In the genomic region with DNA sequence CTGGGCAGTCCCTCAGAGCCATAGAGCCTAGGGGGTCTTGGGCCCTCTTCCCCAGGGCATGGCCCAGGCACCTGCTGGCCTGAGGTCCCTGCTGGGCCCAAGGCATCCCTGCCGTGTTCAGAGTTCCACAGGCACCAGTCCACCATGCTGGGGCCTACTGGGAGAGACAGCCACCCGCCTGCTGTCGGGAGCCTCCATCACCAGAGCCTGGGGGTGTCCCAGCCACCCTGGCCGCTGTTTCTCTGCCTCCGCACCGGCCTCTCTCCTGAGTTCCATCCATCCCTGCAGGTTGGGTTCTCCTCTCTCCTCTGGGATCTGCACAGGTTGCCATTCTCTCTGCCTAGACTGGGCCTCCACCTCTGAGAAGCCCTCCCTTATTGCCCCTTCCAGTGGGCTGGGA, we compare ENCODE assay signal across 22 cellular contexts.
DNase-seq lines count a peak whose midpoint lies in the region; ATAC-seq and TF ChIP-seq lines count a peak whose summit lies in the region.
"Had no signal": no experiment of that assay in that cellular context is flagged by ENCODE, and none has a peak within 500 bp of the region (broad histone marks: within the 10 kb centered on the region; RNA-seq: fewer than 3 reads in every experiment).

No MANE protein-coding gene starts in this region.

- H3K27ac ChIP-seq in heart right ventricle = peak overlapping the region in 4 of 10 donors; percentile 1 to 83 (median 58)
- H3K27ac ChIP-seq in lung (ENCODE audit: low read depth in 1 of 2, low read length in 1 of 2) = no peak overlapping the region
- no peak overlapping the region for H3K27ac ChIP-seq in transverse colon
- no peak overlapping the region for H3K27ac ChIP-seq in left lung
- H3K27ac ChIP-seq: breast epithelium, epithelial cell of prostate had no signal

- no peak for TF ChIP-seq CTCF in heart right ventricle (IDR thresholded peaks at IDR 0.05)
- TF ChIP-seq CTCF in lung (IDR thresholded peaks at IDR 0.05; ENCODE audit: control extremely low read depth, extremely low read depth) = no peak
- no peak for TF ChIP-seq CTCF in transverse colon (IDR thresholded peaks at IDR 0.05)
- no peak for TF ChIP-seq CTCF in left lung (IDR thresholded peaks at IDR 0.05)

- WGBS in heart right ventricle, 2 donors = 89 to 93% methylated on average over 6 of the region's 6 CpGs
- WGBS in lung, 2 donors = 95 to 96% methylated on average over 6 of the region's 6 CpGs
- WGBS in transverse colon (ENCODE audit: low coverage in 1 of 2), 2 donors = 89% methylated on average over 6 of the region's 6 CpGs; no CpG with 5 or more reads in 1 of the 2 donors

- H3K27me3 Mint-ChIP-seq in activated CD4-positive, alpha-beta memory T cell treated with anti-CD3 and anti-CD28 coated beads for 36 hours = no peaks in the 10 kb centered on the region

- no peak for TF ChIP-seq POLR2A in transverse colon (IDR thresholded peaks at IDR 0.05)

- no peaks in the 10 kb centered on the region for H3K36me3 Mint-ChIP-seq in activated CD4-positive, alpha-beta memory T cell treated with anti-CD3 and anti-CD28 coated beads for 36 hours
- H3K36me3 Mint-ChIP-seq: CD8-positive, alpha-beta T cell had no signal

- no peaks in the 10 kb centered on the region for H3K9me3 ChIP-seq in heart right ventricle
- no peaks in the 10 kb centered on the region for H3K9me3 ChIP-seq in lung (ENCODE audit: control insufficient read depth in 2 of 2, insufficient read depth in 1 of 2, low read length in 1 of 2)
- H3K9me3 ChIP-seq in transverse colon = no peaks in the 10 kb centered on the region
- H3K9me3 ChIP-seq in left lung = no peaks in the 10 kb centered on the region
- H3K9me3 ChIP-seq: breast epithelium had no signal

- no peak for ATAC-seq in left cardiac atrium
- no peak for ATAC-seq in heart right ventricle
- no peak for ATAC-seq in lung (ENCODE audit: insufficient read depth, low FRiP score)
- ATAC-seq in left lung = no peak
- ATAC-seq: CD8-positive, alpha-beta T cell had no signal

- H3K27ac Mint-ChIP-seq in activated CD4-positive, alpha-beta memory T cell treated with anti-CD3 and anti-CD28 coated beads for 36 hours = no peak overlapping the region
- H3K27ac Mint-ChIP-seq: activated T-helper 1 cell treated with anti-CD3 and anti-CD28 coated beads, Interleukin-12 subunit alpha, Interleukin-12 subunit beta, Interleukin-2, Interleukin-4 antibody, amounts not matched to agents 30 ng/mL and 10 ng/mL and 1 ng/mL, durations not matched to agents 14 hours and 24 hours and 36 hours; CD8-positive, alpha-beta T cell had no signal

- H3K4me1 Mint-ChIP-seq in activated CD4-positive, alpha-beta memory T cell treated with anti-CD3 and anti-CD28 coated beads for 36 hours (ENCODE audit: low read depth) = no peaks in the 10 kb centered on the region

- TF ChIP-seq EP300 in transverse colon (IDR thresholded peaks at IDR 0.05; ENCODE audit: low read depth) = no peak

- H3K4me3 Mint-ChIP-seq in activated CD4-positive, alpha-beta memory T cell treated with anti-CD3 and anti-CD28 coated beads for 36 hours = no peak overlapping the region
- H3K4me3 Mint-ChIP-seq: activated T-helper 1 cell treated with anti-CD3 and anti-CD28 coated beads, Interleukin-12 subunit alpha, Interleukin-12 subunit beta, Interleukin-2, Interleukin-4 antibody, amounts not matched to agents 30 ng/mL and 10 ng/mL and 1 ng/mL, durations not matched to agents 14 hours and 24 hours and 36 hours; CD8-positive, alpha-beta T cell had no signal

- POLR2A ChIA-PET in activated CD4-positive, alpha-beta memory T cell treated with anti-CD3 and anti-CD28 coated beads for 36 hours (lab: Charles Lee) = no interaction called here

- in situ Hi-C loops in transverse colon (cut with MboI; ENCODE audit: low pct_ligation_motif_present in 1 of 4, low pct_unique_long_range_greater_than_20kb in 1 of 4, low sequenced_read_pairs in 3 of 4) = no loop called here

- intact Hi-C loops in left cardiac atrium (cut with DNase I) (no loop called here), heart right ventricle (cut with DNase I) (loop anchor here in 3 of 10 donors (2.0 to 5.0 kb wide), 4 partner anchors 51 to 71 kb away; a partner anchor contains a TSS), transverse colon (cut with DNase I; ENCODE audit: low total_unique reads) (no loop called here), left lung (cut with DNase I) (no loop called here)
- intact Hi-C loops in activated CD4-positive, alpha-beta memory T cell treated with anti-CD3 and anti-CD28 coated beads for 36 hours (cut with micrococcal nuclease) = no loop called here

- H3K36me3 ChIP-seq in heart right ventricle (no peaks in the 10 kb centered on the region), lung (ENCODE audit: control insufficient read depth in 2 of 2, insufficient read depth in 2 of 2, low read length in 2 of 2) (no peaks in the 10 kb centered on the region), transverse colon (no peaks in the 10 kb centered on the region), left lung (no peaks in the 10 kb centered on the region)
- H3K36me3 ChIP-seq: breast epithelium had no signal

- CTCF ChIA-PET in activated CD4-positive, alpha-beta memory T cell treated with anti-CD3 and anti-CD28 coated beads for 36 hours (lab: Charles Lee) = no interaction called here

- H3K9me3 Mint-ChIP-seq in activated CD4-positive, alpha-beta memory T cell treated with anti-CD3 and anti-CD28 coated beads for 36 hours = no peaks in the 10 kb centered on the region
- H3K9me3 Mint-ChIP-seq: activated T-helper 1 cell treated with anti-CD3 and anti-CD28 coated beads, Interleukin-12 subunit alpha, Interleukin-12 subunit beta, Interleukin-2, Interleukin-4 antibody, amounts not matched to agents 30 ng/mL and 10 ng/mL and 1 ng/mL, durations not matched to agents 14 hours and 24 hours and 36 hours; CD8-positive, alpha-beta T cell had no signal

- no peaks in the 10 kb centered on the region for H3K27me3 ChIP-seq in heart right ventricle
- no peaks in the 10 kb centered on the region for H3K27me3 ChIP-seq in lung (ENCODE audit: control insufficient read depth, insufficient read depth)
- no peaks in the 10 kb centered on the region for H3K27me3 ChIP-seq in transverse colon
- no peaks in the 10 kb centered on the region for H3K27me3 ChIP-seq in left lung
- H3K27me3 ChIP-seq: breast epithelium had no signal

- peak; percentile 10 for DNase-seq in left cardiac atrium
- no peak for DNase-seq in heart right ventricle
- peak; percentile 5 for DNase-seq in activated CD4-positive, alpha-beta memory T cell treated with anti-CD3 and anti-CD28 coated beads for 36 hours
- DNase-seq in lung (ENCODE audit: low spot score) = peak; percentile 20
- peak; percentile 3 for DNase-seq in transverse colon
- no peak for DNase-seq in SIG-M5 (lab: John Stamatoyannopoulos, UW)
- no peak for DNase-seq in left lung
- DNase-seq in RPMI8226 = no peak
- DNase-seq: dermis blood vessel endothelial cell; DMS79; foreskin fibroblast; hippocampal formation; KG1; mesendoderm; NCI-H2029 treated with DMSO at 0.1 percent for 48 hours; NCI-H446 treated with DMSO at 0.1 percent for 48 hours; retina; stimulated activated naive CD4-positive, alpha-beta T cell had no signal

- H3K4me3 ChIP-seq in heart right ventricle (no peak overlapping the region), lung (no peak overlapping the region), transverse colon (no peak overlapping the region), left lung (no peak overlapping the region)
- H3K4me3 ChIP-seq: breast epithelium had no signal

- H3K4me1 ChIP-seq in heart right ventricle (peaks cover 12 to 73% (median 58%) of the 10 kb centered on the region in 9 donors), lung (ENCODE audit: control insufficient read depth in 2 of 2, insufficient read depth in 2 of 2, low read length in 2 of 2) (peaks cover 0 to 14% of the 10 kb centered on the region in 2 donors), transverse colon (no peaks in the 10 kb centered on the region), left lung (peaks cover 8 to 28% of the 10 kb centered on the region in 2 donors)
- H3K4me1 ChIP-seq: breast epithelium had no signal

Comparison
In these comparisons a context has a peak if more than half of its experiments do, and no peak if none do; other contexts are left out.
1. DNase-seq: peak in left cardiac atrium (single experiment), activated CD4-positive, alpha-beta memory T cell treated with anti-CD3 and anti-CD28 coated beads for 36 hours (single experiment), lung (single experiment) and transverse colon (single experiment); none in heart right ventricle (0 of 2), SIG-M5 (single experiment), left lung (0 of 2) and RPMI8226 (single experiment).